Comparison of ENCODE assay signal across 1 cellular context in genomic region chr7:157402911-157403534, GRCh38.
TF ChIP-seq lines count a peak whose summit lies in the region.

No MANE protein-coding gene starts in this region.

TF ChIP-seq in K562, 482 proteins besides CTCF, POLR2A, EP300 and RAD21 (continued from another document and continues in another):
- TF ChIP-seq CREBBP (IDR thresholded peaks at IDR 0.05; ENCODE audit: low read depth, low read length) (no peak), MCM3 (IDR thresholded peaks at IDR 0.05) (no peak), SMAD3 (CRISPR knock-in tag; conservative IDR thresholded peaks at IDR 0.05) (no peak), FOXP4 (CRISPR knock-in tag; IDR thresholded peaks at IDR 0.05; ENCODE audit: borderline replicate concordance) (no peak), CBX2 (IDR thresholded peaks at IDR 0.05; ENCODE audit: insufficient read depth, low read length, poor library complexity, severe bottlenecking) (no peak), ZFP1 (CRISPR knock-in tag; IDR thresholded peaks at IDR 0.05) (no peak), EP400 (IDR thresholded peaks at IDR 0.05) (peak; percentile 47; the same call in 1 of the 2 replicates), GTF3C2 (IDR thresholded peaks at IDR 0.05; ENCODE audit: borderline replicate concordance, extremely low read depth, insufficient read length) (no peak), MBD1 (CRISPR knock-in tag; IDR thresholded peaks at IDR 0.05) (0 out of 2 replicates have a peak, but pooled peaks have one; percentile 52), ARID1B (IDR thresholded peaks at IDR 0.05) (peak; percentile 89), ZZZ3 (IDR thresholded peaks at IDR 0.05) (no peak), GATAD2B (IDR thresholded peaks at IDR 0.05; ENCODE audit: borderline replicate concordance) (no peak), HNRNPL (IDR thresholded peaks at IDR 0.05; ENCODE audit: low read depth, low read length) (no peak), RNF2 (IDR thresholded peaks at IDR 0.05) (0 out of 2 replicates have a peak, but pooled peaks have one; percentile 52), FOXK2 (conservative IDR thresholded peaks at IDR 0.05 in 1 of 2, IDR thresholded peaks at IDR 0.05 in 1 of 2; ENCODE audit: low read depth in 2 of 2) (peak; percentile 16 to 70; a peak in 1 of 4 replicates), RBM17 (IDR thresholded peaks at IDR 0.05; ENCODE audit: borderline replicate concordance, low read depth, low read length) (no peak), ZC3H4 (CRISPR knock-in tag; IDR thresholded peaks at IDR 0.05; ENCODE audit: borderline replicate concordance) (no peak), TCF7L2 (IDR thresholded peaks at IDR 0.05; ENCODE audit: low read depth, low read length) (no peak), U2AF2 (optimal IDR thresholded peaks at IDR 0.05; ENCODE audit: low read depth, low read length) (no peak), RBBP5 (IDR thresholded peaks at IDR 0.05; ENCODE audit: borderline replicate concordance, insufficient read depth, low read length, poor library complexity, severe bottlenecking) (peak; percentile 55), CTCFL (IDR thresholded peaks at IDR 0.05; ENCODE audit: borderline replicate concordance, insufficient read depth, low read depth, low read length, poor library complexity, severe bottlenecking) (no peak), NFATC3 (IDR thresholded peaks at IDR 0.05) (no peak), HOMEZ (CRISPR knock-in tag; IDR thresholded peaks at IDR 0.05) (no peak), PHB (CRISPR knock-in tag; IDR thresholded peaks at IDR 0.05) (no peak), ZNF282 (CRISPR knock-in tag; IDR thresholded peaks at IDR 0.05) (no peak), ZNF197 (CRISPR knock-in tag; IDR thresholded peaks at IDR 0.05; ENCODE audit: low read depth) (no peak), ZBTB40 (IDR thresholded peaks at IDR 0.05) (no peak), ZBTB40 (CRISPR knock-in tag; IDR thresholded peaks at IDR 0.05) (no peak), ZNF655 (CRISPR knock-in tag; IDR thresholded peaks at IDR 0.05) (no peak), STAG1 (CRISPR knock-in tag; IDR thresholded peaks at IDR 0.05; ENCODE audit: borderline replicate concordance) (no peak), KAT8 (IDR thresholded peaks at IDR 0.05; ENCODE audit: low read depth) (no peak), BRD4 (IDR thresholded peaks at IDR 0.05) (no peak), POLR3G (IDR thresholded peaks at IDR 0.05; ENCODE audit: extremely low read depth, insufficient read length, insufficient replicate concordance) (no peak), NCOR1 (IDR thresholded peaks at IDR 0.05) (peak; percentile 88), ZNF324 (CRISPR knock-in tag; IDR thresholded peaks at IDR 0.05) (0 out of 2 replicates have a peak, but pooled peaks have one; percentile 36), ZNF561 (CRISPR knock-in tag; conservative IDR thresholded peaks at IDR 0.05) (no peak), GTF2B (IDR thresholded peaks at IDR 0.05; ENCODE audit: extremely low read depth, insufficient read length) (no peak), MXD1 (CRISPR knock-in tag; IDR thresholded peaks at IDR 0.05; ENCODE audit: borderline replicate concordance, poor library complexity, severe bottlenecking) (peak; percentile 12), ZNF124 (CRISPR knock-in tag; IDR thresholded peaks at IDR 0.05) (no peak)
